In the genomic region with DNA sequence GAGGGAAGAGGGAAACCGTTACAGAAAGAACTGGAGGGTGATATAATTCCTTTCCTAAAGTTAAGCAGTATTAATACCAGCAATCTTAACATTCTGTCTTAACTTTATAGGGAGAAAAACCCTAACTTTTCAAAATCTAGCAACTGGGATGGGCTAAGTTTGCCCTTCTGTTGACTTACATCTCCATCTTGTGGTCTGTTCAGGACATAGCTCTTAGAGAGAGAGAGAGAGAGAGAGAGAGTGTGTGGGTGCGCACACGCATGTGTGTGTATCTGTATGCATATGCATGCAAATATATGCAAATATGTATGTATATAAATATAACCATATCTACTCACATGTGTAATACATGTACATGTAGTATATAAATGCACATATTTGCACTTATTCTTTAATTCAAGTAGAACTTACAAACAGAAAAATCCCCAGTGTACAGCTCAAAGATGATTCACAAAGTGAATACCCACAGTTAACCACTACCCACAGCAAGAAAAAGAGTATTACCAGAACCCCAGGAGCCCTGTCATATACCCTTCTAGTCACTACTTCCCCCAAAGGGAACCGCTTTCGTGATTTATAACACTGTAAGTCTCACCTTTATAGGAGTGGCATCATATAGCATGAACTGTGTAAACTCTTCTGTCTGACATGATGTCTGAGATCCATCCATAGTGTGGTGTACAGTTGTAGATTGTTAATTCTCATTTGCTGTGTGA, we compare ENCODE assay signal across 9 cellular contexts. TPM values are rescaled to one million over a fixed set of nuclear protein-coding genes. Genes with fewer than 3 reads are reported as not detected.
DNase-seq lines count a peak whose midpoint lies in the region; ATAC-seq and TF ChIP-seq lines count a peak whose summit lies in the region.
"Had no signal": no experiment of that assay in that cellular context is flagged by ENCODE, and none has a peak within 500 bp of the region (broad histone marks: within the 10 kb centered on the region; RNA-seq: fewer than 3 reads in every experiment).

No MANE protein-coding gene starts in this region.

- ATAC-seq in heart right ventricle (peak in 1 of 8 donors; percentile 64), GM21786 (IDR thresholded peaks at IDR 0.05; ENCODE audit: unreplicated experiment) (no peak), WTC11 (no peak; the same call in 1 of the 2 replicates)

- TF ChIP-seq CTCF in heart right ventricle (IDR thresholded peaks at IDR 0.05) (peak in 7 of 9 donors; percentile 23 to 62 (median 46)), glutamatergic neuron (IDR thresholded peaks at IDR 0.05; ENCODE audit: partially characterized antibody, unreplicated experiment) (peak; percentile 26), WTC11 (IDR thresholded peaks at IDR 0.05) (no peak)

- intact Hi-C loops in heart right ventricle (cut with DNase I) (loop anchor here in 6 of 10 donors (2.0 to 10.0 kb wide), 6 partner anchors 234 to 538 kb away; no protein-coding TSS in a partner anchor), cardiac septum (cut with DNase I) (loop anchor here (10.0 kb wide), 1 partner anchor 234 kb away; no protein-coding TSS in a partner anchor)

- no peaks in the 10 kb centered on the region for H3K4me1 Mint-ChIP-seq in glutamatergic neuron (ENCODE audit: low read depth, unreplicated experiment)
- H3K4me1 Mint-ChIP-seq in WTC11, result peaks cover 7% of the 10 kb centered on the region

- H3K36me3 Mint-ChIP-seq in glutamatergic neuron (ENCODE audit: unreplicated experiment) (no peaks in the 10 kb centered on the region), WTC11 (peaks cover 6% of the 10 kb centered on the region; the same call in 1 of the 2 replicates)

- no peaks in the 10 kb centered on the region for H3K9me3 Mint-ChIP-seq in glutamatergic neuron (ENCODE audit: unreplicated experiment)
- H3K9me3 Mint-ChIP-seq in WTC11, result peaks cover 3% of the 10 kb centered on the region; the same call in 1 of the 2 replicates
- H3K9me3 Mint-ChIP-seq: dendritic cell treated with granulocyte-macrophage colony-stimulating factor and Interleukin-4, amounts not matched to agents 40 ng/mL and 50 ng/mL, for 4 days had no signal

- no peak overlapping the region for H3K27ac ChIP-seq in heart right ventricle

- no peaks in the 10 kb centered on the region for H3K27me3 ChIP-seq in heart right ventricle

- H3K4me3 Mint-ChIP-seq in glutamatergic neuron (ENCODE audit: unreplicated experiment) (no peak overlapping the region), WTC11 (no peak overlapping the region)
- H3K4me3 Mint-ChIP-seq: dendritic cell treated with granulocyte-macrophage colony-stimulating factor and Interleukin-4, amounts not matched to agents 40 ng/mL and 50 ng/mL, for 4 days had no signal

- H3K9me3 ChIP-seq in heart right ventricle, result no peaks in the 10 kb centered on the region

- CTCF ChIA-PET in WTC11 (lab: Charles Lee), result interaction anchor here (0.6 to 1.2 kb wide), 11 partner anchors 9 to 641 kb away, joined by 3 to 6 read pairs (median 4); a partner anchor contains a TSS

- no peak overlapping the region for H3K4me3 ChIP-seq in heart right ventricle

- H3K4me1 ChIP-seq in heart right ventricle, result no peaks in the 10 kb centered on the region

- H3K27me3 Mint-ChIP-seq in glutamatergic neuron (ENCODE audit: unreplicated experiment) (peaks cover 3% of the 10 kb centered on the region), WTC11 (ENCODE audit: low read depth) (no peaks in the 10 kb centered on the region)
- H3K27me3 Mint-ChIP-seq: dendritic cell treated with granulocyte-macrophage colony-stimulating factor and Interleukin-4, amounts not matched to agents 40 ng/mL and 50 ng/mL, for 4 days had no signal

- DNase-seq in heart right ventricle (no peak), cardiac septum (ENCODE audit: low spot score) (no peak), RPMI7951 (ENCODE audit: low read depth) (peak; percentile 15), glutamatergic neuron (no peak), SKM-1 (lab: John Stamatoyannopoulos, UW; ENCODE audit: unreplicated experiment) (no peak), GM19238 (ENCODE audit: insufficient read length, low spot score) (no peak), WTC11 (ENCODE audit: low spot score) (no peak)

- H3K36me3 ChIP-seq in heart right ventricle, result peaks cover 0 to 8% (median 0%) of the 10 kb centered on the region in 9 donors

- POLR2A ChIA-PET in WTC11 (lab: Charles Lee), result no interaction called here

- H3K27ac Mint-ChIP-seq in glutamatergic neuron (ENCODE audit: unreplicated experiment) (no peak overlapping the region), WTC11 (no peak overlapping the region)
- H3K27ac Mint-ChIP-seq: dendritic cell treated with granulocyte-macrophage colony-stimulating factor and Interleukin-4, amounts not matched to agents 40 ng/mL and 50 ng/mL, for 4 days had no signal

- WGBS in heart right ventricle, 2 donors, result 66 to 69% methylated on average over 5 of the region's 5 CpGs

TF ChIP-seq in WTC11, 78 proteins besides CTCF, POLR2A, EP300 and RAD21 (continues in another document):
- TF ChIP-seq, protein P1, sequence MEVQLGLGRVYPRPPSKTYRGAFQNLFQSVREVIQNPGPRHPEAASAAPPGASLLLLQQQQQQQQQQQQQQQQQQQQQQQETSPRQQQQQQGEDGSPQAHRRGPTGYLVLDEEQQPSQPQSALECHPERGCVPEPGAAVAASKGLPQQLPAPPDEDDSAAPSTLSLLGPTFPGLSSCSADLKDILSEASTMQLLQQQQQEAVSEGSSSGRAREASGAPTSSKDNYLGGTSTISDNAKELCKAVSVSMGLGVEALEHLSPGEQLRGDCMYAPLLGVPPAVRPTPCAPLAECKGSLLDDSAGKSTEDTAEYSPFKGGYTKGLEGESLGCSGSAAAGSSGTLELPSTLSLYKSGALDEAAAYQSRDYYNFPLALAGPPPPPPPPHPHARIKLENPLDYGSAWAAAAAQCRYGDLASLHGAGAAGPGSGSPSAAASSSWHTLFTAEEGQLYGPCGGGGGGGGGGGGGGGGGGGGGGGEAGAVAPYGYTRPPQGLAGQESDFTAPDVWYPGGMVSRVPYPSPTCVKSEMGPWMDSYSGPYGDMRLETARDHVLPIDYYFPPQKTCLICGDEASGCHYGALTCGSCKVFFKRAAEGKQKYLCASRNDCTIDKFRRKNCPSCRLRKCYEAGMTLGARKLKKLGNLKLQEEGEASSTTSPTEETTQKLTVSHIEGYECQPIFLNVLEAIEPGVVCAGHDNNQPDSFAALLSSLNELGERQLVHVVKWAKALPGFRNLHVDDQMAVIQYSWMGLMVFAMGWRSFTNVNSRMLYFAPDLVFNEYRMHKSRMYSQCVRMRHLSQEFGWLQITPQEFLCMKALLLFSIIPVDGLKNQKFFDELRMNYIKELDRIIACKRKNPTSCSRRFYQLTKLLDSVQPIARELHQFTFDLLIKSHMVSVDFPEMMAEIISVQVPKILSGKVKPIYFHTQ (CRISPR knock-in tag; IDR thresholded peaks at IDR 0.05), result no peak
- TF ChIP-seq ZNF317 (CRISPR knock-in tag; IDR thresholded peaks at IDR 0.05; ENCODE audit: borderline replicate concordance, low read depth), result no peak
- no peak for TF ChIP-seq CBFB (CRISPR knock-in tag; IDR thresholded peaks at IDR 0.05; ENCODE audit: low read depth)
- TF ChIP-seq, protein P2, sequence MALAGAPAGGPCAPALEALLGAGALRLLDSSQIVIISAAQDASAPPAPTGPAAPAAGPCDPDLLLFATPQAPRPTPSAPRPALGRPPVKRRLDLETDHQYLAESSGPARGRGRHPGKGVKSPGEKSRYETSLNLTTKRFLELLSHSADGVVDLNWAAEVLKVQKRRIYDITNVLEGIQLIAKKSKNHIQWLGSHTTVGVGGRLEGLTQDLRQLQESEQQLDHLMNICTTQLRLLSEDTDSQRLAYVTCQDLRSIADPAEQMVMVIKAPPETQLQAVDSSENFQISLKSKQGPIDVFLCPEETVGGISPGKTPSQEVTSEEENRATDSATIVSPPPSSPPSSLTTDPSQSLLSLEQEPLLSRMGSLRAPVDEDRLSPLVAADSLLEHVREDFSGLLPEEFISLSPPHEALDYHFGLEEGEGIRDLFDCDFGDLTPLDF (CRISPR knock-in tag; IDR thresholded peaks at IDR 0.05), result no peak
- TF ChIP-seq, protein P3, sequence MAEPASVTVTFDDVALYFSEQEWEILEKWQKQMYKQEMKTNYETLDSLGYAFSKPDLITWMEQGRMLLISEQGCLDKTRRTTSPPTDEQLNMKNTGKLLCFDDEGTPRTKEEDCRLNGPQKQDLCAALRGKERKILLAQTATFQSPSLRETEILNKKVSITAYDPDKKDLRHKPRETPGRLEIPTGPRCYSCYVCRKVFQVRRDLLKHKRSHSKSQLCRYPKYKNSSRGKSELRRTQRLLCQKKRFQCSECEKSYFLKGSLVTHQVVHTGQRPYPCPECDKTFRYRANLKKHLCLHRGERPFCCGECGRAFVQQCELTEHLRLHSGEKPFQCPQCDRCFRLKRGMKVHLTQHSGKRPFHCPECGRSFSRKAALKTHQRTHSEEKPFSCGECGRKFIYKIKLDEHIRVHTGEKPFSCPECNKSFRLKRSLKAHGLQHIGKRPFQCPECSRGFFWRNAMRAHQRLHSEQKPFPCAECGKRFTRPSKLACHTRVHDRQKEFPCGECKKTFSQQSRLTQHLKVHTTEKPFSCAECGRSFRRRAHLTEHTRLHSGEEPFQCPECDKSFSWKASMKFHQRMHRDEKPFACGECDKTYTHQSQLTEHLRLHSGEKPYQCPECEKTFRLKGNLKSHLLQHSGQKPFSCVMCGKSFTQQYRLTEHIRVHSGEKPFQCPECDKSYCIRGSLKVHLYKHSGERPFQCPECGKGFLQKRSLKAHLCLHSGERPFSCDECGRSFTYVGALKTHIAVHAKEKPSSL (CRISPR knock-in tag; conservative IDR thresholded peaks at IDR 0.05), result no peak
- no peak for TF ChIP-seq ZNF138 (CRISPR knock-in tag; conservative IDR thresholded peaks at IDR 0.05)

RNA-seq across cellular contexts. Expression of a gene that starts 46.4 kb away (rescaled TPM):
- total RNA-seq in heart right ventricle (10 to 100 TPM; 53.3 to 77.6 (median 63.9) TPM), cardiac septum (53.0 TPM), glutamatergic neuron (ENCODE audit: unreplicated experiment) (61.0 TPM), WTC11 (2021) (39.9 to 55.6 TPM (median 52.8 TPM) in 3 replicates)
- 10 to 100 TPM; 56.8 to 80.1 TPM for polyA plus RNA-seq in heart right ventricle
- 113 and 117 TPM in 2 replicates for total RNA-seq in RPMI7951 (2014; rRNA removed; shearing (Covaris generic))

RNA-seq across cellular contexts. Expression of a gene that starts 47.3 kb away (rescaled TPM):
- total RNA-seq in heart right ventricle (under 1 TPM in 1 of 10 donors, not detected in 9; 0.23 TPM), cardiac septum (not detected), glutamatergic neuron (ENCODE audit: unreplicated experiment) (not detected), WTC11 (2021) (not detected in 3 replicates)
- not detected for polyA plus RNA-seq in heart right ventricle
- total RNA-seq in RPMI7951 (2014; rRNA removed; shearing (Covaris generic)), result not detected in 2 replicates
